In the genomic region with DNA sequence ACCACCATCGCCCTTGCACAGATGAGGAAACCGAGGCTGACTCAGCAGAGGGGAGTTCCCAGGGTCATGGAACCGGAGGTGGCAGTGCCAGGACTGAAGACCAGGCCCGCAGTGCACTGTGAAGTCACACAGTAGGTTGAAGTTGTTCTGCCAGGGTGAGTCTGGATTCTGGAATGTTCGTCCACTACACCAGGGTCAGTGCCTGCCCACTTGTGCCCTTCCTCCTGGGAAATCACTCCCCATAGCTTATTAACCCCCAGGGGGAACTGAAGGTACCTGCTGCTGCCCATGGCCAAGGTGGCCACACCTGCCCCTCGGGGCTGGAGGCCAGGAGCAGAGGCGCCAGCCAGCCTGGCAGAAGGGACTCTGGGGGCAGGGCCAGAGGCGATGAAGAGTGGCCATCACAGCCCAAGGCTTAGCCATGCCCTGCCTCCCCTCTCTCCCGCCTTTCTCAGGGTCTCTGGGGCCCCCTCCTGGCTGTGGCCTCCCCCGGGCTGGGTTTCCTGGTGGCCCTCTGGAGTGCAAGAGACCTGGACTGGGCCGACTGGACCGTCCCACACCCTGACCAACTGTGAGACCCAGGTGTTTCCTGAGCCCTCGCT, we compare ENCODE assay signal across 31 cellular contexts. TPM values are rescaled to one million over a fixed set of nuclear protein-coding genes. Genes with fewer than 3 reads are reported as not detected.
A peak's percentile ranks its signal among the peaks of the same experiment; 100 is the strongest.
DNase-seq lines count a peak whose midpoint lies in the region; ATAC-seq and TF ChIP-seq lines count a peak whose summit lies in the region.
"Had no signal": no experiment of that assay in that cellular context is flagged by ENCODE, and none has a peak within 500 bp of the region (broad histone marks: within the 10 kb centered on the region; RNA-seq: fewer than 3 reads in every experiment).

No MANE protein-coding gene starts in this region.

- H3K4ac ChIP-seq in neuronal stem cell (ENCODE audit: low read length) = no peak overlapping the region

- no peak overlapping the region for H3K27ac Mint-ChIP-seq in WTC11
- H3K27ac Mint-ChIP-seq: activated B cell treated with CpG ODN at 0.5 μM for 24 hours; activated naive CD4-positive, alpha-beta T cell treated with anti-CD3 and anti-CD28 coated beads, Interleukin-2, amount 50 U/mL, for 24 hours; activated T-helper 2 cell treated with anti-CD3 and anti-CD28 coated beads, Interferon-gamma antibody, Interleukin-2, Interleukin-4, amounts not matched to agents 10 μg/mL and 5 μg/mL and 100 μg/mL, durations not matched to agents 14 hours and 24 hours and 36 hours; HFFc6; T-helper 2 cell treated with Interferon-gamma antibody and Interleukin-4, amounts not matched to agents 5 μg/mL and 100 μg/mL, for 36 hours had no signal

- peaks cover 6% of the 10 kb centered on the region for H3K9me3 Mint-ChIP-seq in WTC11
- H3K9me3 Mint-ChIP-seq: activated B cell treated with CpG ODN at 0.5 μM for 24 hours; activated naive CD4-positive, alpha-beta T cell treated with anti-CD3 and anti-CD28 coated beads, Interleukin-2, amount 50 U/mL, for 24 hours; stimulated activated naive B cell treated with anti-CD40 and anti-IgM and Interleukin-4, amounts not matched to agents 10 μg/mL and 1 μg/mL and 100 μg/mL, for 72 hours; T-helper 2 cell treated with Interferon-gamma antibody and Interleukin-4, amounts not matched to agents 5 μg/mL and 100 μg/mL, for 36 hours had no signal

- no peaks in the 10 kb centered on the region for H4K20me1 ChIP-seq in BLaER1

- CTCF ChIA-PET in WTC11 (lab: Charles Lee) = interaction anchor here (0.7 kb wide), 1 partner anchor 235 kb away, joined by 3 read pairs; no protein-coding TSS in a partner anchor

- H3K4me2 ChIP-seq in BLaER1 = peak overlapping the region; percentile 64
- no peak overlapping the region for H3K4me2 ChIP-seq in neuronal stem cell (ENCODE audit: insufficient read depth, low read length, poor library complexity, severe bottlenecking)

- no peak overlapping the region for H4K8ac ChIP-seq in neuronal stem cell (ENCODE audit: low read depth, low read length)

- POLR2A ChIA-PET in WTC11 (lab: Charles Lee) = no interaction called here

- peak; percentile 23 for DNase-seq in ELR (ENCODE audit: low read depth)
- peak; percentile 38 for DNase-seq in WTC11 (ENCODE audit: low spot score)
- DNase-seq in neuronal stem cell (ENCODE audit: low spot score) = no peak
- no peak for DNase-seq in superior temporal gyrus (ENCODE audit: extremely low spot score)
- no peak for DNase-seq in NCI-H2171 (lab: John Stamatoyannopoulos, UW)
- DNase-seq in UCSD-AML1 (lab: John Stamatoyannopoulos, UW; ENCODE audit: unreplicated experiment) = no peak
- DNase-seq: activated B cell treated with CpG ODN at 0.5 μM for 24 hours; activated CD8-positive, alpha-beta memory T cell treated with anti-CD3 and anti-CD28 coated beads, Interleukin-2, amount 50 U/mL, for 48 hours; foreskin melanocyte; HFFc6; Kasumi-1; kidney glomerular epithelial cell; mucosa of descending colon; NCI-H1930; NCI-H345; NCI-H82; SHP77; stimulated activated CD4-positive, alpha-beta T cell treated with anti-CD3 and anti-CD28 coated beads, Interleukin-4, amount 100 ng/mL, for 4 hours; stimulated activated naive B cell treated with anti-CD40 and anti-IgM and Interleukin-4, amounts not matched to agents 10 μg/mL and 1 μg/mL and 100 μg/mL, for 72 hours had no signal

- no peak overlapping the region for H2AFZ ChIP-seq in neuronal stem cell (ENCODE audit: low read length)

- H3K4me3 Mint-ChIP-seq in WTC11 = no peak overlapping the region
- H3K4me3 Mint-ChIP-seq: activated B cell treated with CpG ODN at 0.5 μM for 24 hours; activated naive CD4-positive, alpha-beta T cell treated with anti-CD3 and anti-CD28 coated beads, Interleukin-2, amount 50 U/mL, for 24 hours; HFFc6; stimulated activated naive B cell treated with anti-CD40 and anti-IgM and Interleukin-4, amounts not matched to agents 10 μg/mL and 1 μg/mL and 100 μg/mL, for 72 hours; T-helper 2 cell treated with Interferon-gamma antibody and Interleukin-4, amounts not matched to agents 5 μg/mL and 100 μg/mL, for 36 hours had no signal

- no peak for TF ChIP-seq CTCF in WTC11 (IDR thresholded peaks at IDR 0.05)

- no peak overlapping the region for H2BK120ac ChIP-seq in neuronal stem cell (ENCODE audit: low read depth, low read length)

- H3K27me3 Mint-ChIP-seq in WTC11 (ENCODE audit: low read depth) = no peaks in the 10 kb centered on the region; the same call in 1 of the 2 replicates
- H3K27me3 Mint-ChIP-seq: activated B cell treated with CpG ODN at 0.5 μM for 24 hours; stimulated activated naive B cell treated with anti-CD40 and anti-IgM and Interleukin-4, amounts not matched to agents 10 μg/mL and 1 μg/mL and 100 μg/mL, for 72 hours had no signal

- H2BK12ac ChIP-seq in neuronal stem cell (ENCODE audit: low read length) = no peak overlapping the region

- H3K9me3 ChIP-seq in BLaER1 (peaks cover 3% of the 10 kb centered on the region), neuronal stem cell (replicated peaks in 1 of 2; ENCODE audit: control insufficient read depth in 2 of 2, insufficient read depth in 1 of 2, low read depth in 1 of 2, low read length in 2 of 2) (peaks cover 0 to 3% of the 10 kb centered on the region in 2 donors)

- ATAC-seq in WTC11 = no peak
- no peak for ATAC-seq in GM21423 (IDR thresholded peaks at IDR 0.05; ENCODE audit: unreplicated experiment)
- ATAC-seq: GM12878; mucosa of descending colon; sciatic nerve; stimulated activated naive B cell treated with anti-CD40 and anti-IgM and Interleukin-4, amounts not matched to agents 10 μg/mL and 1 μg/mL and 100 μg/mL, for 72 hours had no signal

- no peak overlapping the region for H3K14ac ChIP-seq in neuronal stem cell (ENCODE audit: low read length)

- H3K27me3 ChIP-seq in BLaER1 = no peaks in the 10 kb centered on the region
- H3K27me3 ChIP-seq in neuronal stem cell (ENCODE audit: control insufficient read depth in 3 of 3, insufficient read depth in 3 of 3, low read depth in 1 of 3, low read length in 3 of 3) = peaks cover 0 to 3% (median 0%) of the 10 kb centered on the region in 3 experiments

- H3K4me1 Mint-ChIP-seq in WTC11 = no peaks in the 10 kb centered on the region
- H3K4me1 Mint-ChIP-seq: activated naive CD4-positive, alpha-beta T cell treated with anti-CD3 and anti-CD28 coated beads, Interleukin-2, amount 50 U/mL, for 24 hours had no signal

- H3K79me1 ChIP-seq in neuronal stem cell (ENCODE audit: low read depth, low read length) = no peaks in the 10 kb centered on the region

- no peaks in the 10 kb centered on the region for H3K36me3 ChIP-seq in BLaER1
- H3K36me3 ChIP-seq in neuronal stem cell (replicated peaks in 1 of 2; ENCODE audit: control insufficient read depth in 2 of 2, insufficient read depth in 2 of 2, low read length in 2 of 2) = no peaks in the 10 kb centered on the region
- H3K36me3 ChIP-seq: esophagus muscularis mucosa had no signal

- peaks cover under 1% of the 10 kb centered on the region; the same call in 1 of the 2 replicates for H3K36me3 Mint-ChIP-seq in WTC11
- H3K36me3 Mint-ChIP-seq: activated naive CD4-positive, alpha-beta T cell treated with anti-CD3 and anti-CD28 coated beads, Interleukin-2, amount 50 U/mL, for 24 hours; stimulated activated naive B cell treated with anti-CD40 and anti-IgM and Interleukin-4, amounts not matched to agents 10 μg/mL and 1 μg/mL and 100 μg/mL, for 72 hours had no signal

- H3K4me1 ChIP-seq in BLaER1 (peaks cover 39% of the 10 kb centered on the region), neuronal stem cell (ENCODE audit: control insufficient read depth in 2 of 2, insufficient read depth in 1 of 2, low read depth in 1 of 2, low read length in 2 of 2) (peaks cover 0 to 1% of the 10 kb centered on the region in 2 donors)

- H2AK5ac ChIP-seq in neuronal stem cell (ENCODE audit: low read depth, low read length) = peak overlapping the region; percentile 58

- H2BK5ac ChIP-seq in neuronal stem cell (ENCODE audit: low read length) = no peak overlapping the region

- H3K9ac ChIP-seq in BLaER1 (peak overlapping the region; percentile 11; the same call in 1 of the 2 replicates), neuronal stem cell (ENCODE audit: low read depth, low read length, poor library complexity) (no peak overlapping the region)

- H3K18ac ChIP-seq in neuronal stem cell (ENCODE audit: low read length) = no peak overlapping the region

- H3K27ac ChIP-seq in BLaER1 (peak overlapping the region; percentile 31; the same call in 1 of the 2 replicates), neuronal stem cell (replicated peaks; ENCODE audit: low read length) (no peak overlapping the region)
- H3K27ac ChIP-seq: coronary artery, esophagus muscularis mucosa, HL-60 had no signal

- WGBS in neuronal stem cell (ENCODE audit: extremely low coverage in 2 of 2, insufficient read length in 2 of 2, insufficient replicate concordance in 1 of 2), 2 donors = no CpG with 5 or more reads among the region's 13 CpGs

- no peak overlapping the region for H4K91ac ChIP-seq in neuronal stem cell (ENCODE audit: low read depth, low read length, poor library complexity)

- H3K23ac ChIP-seq in neuronal stem cell (ENCODE audit: low read depth, low read length, poor library complexity) = no peak overlapping the region

- H3K4me3 ChIP-seq in BLaER1 (no peak overlapping the region), neuronal stem cell (ENCODE audit: low read length in 2 of 2) (no peak overlapping the region)
- H3K4me3 ChIP-seq: coronary artery, esophagus muscularis mucosa, GM12878, lung, mucosa of descending colon had no signal

- H2BK15ac ChIP-seq in neuronal stem cell (ENCODE audit: low read length) = peak overlapping the region; percentile 81

TF ChIP-seq in WTC11, 78 proteins besides CTCF, POLR2A, EP300 and RAD21 (continues in another document):
- no peak for TF ChIP-seq NFYB (CRISPR knock-in tag; conservative IDR thresholded peaks at IDR 0.05; ENCODE audit: low read depth)
- TF ChIP-seq, protein P1, sequence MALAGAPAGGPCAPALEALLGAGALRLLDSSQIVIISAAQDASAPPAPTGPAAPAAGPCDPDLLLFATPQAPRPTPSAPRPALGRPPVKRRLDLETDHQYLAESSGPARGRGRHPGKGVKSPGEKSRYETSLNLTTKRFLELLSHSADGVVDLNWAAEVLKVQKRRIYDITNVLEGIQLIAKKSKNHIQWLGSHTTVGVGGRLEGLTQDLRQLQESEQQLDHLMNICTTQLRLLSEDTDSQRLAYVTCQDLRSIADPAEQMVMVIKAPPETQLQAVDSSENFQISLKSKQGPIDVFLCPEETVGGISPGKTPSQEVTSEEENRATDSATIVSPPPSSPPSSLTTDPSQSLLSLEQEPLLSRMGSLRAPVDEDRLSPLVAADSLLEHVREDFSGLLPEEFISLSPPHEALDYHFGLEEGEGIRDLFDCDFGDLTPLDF (CRISPR knock-in tag; IDR thresholded peaks at IDR 0.05) = no peak
- no peak for TF ChIP-seq ZNF121 (CRISPR knock-in tag; IDR thresholded peaks at IDR 0.05)

RNA-seq across cellular contexts. Expression of a gene that starts 15.1 kb away (rescaled TPM):
- 2.6 to 3.9 TPM (median 2.8 TPM) in 3 replicates for total RNA-seq in WTC11 (2021)
- 0.78 TPM for polyA plus RNA-seq in neuronal stem cell (2013, experiment 1 of 2)
- 0.93 TPM for polyA plus RNA-seq in neuronal stem cell (2013, experiment 2 of 2)

RNA-seq across cellular contexts. Expression of a gene that starts 25.3 kb away (rescaled TPM):
- total RNA-seq in WTC11 (2021) = 0.42 to 0.64 TPM (median 0.55 TPM) in 3 replicates
- polyA plus RNA-seq in neuronal stem cell (2013, experiment 1 of 2) = 0.13 TPM
- polyA plus RNA-seq in neuronal stem cell (2013, experiment 2 of 2) = 0.08 TPM
- polyA plus RNA-seq: neural cell had no signal

Comparison
In these comparisons a context has a peak if more than half of its experiments do, and no peak if none do; other contexts are left out.
1. DNase-seq: peak in ELR (single experiment) and WTC11 (single experiment); none in neuronal stem cell (single experiment), superior temporal gyrus (single experiment), NCI-H2171 (single experiment) and UCSD-AML1 (single experiment).